ENCODE assay signal across 9 cellular contexts in the genomic region with DNA sequence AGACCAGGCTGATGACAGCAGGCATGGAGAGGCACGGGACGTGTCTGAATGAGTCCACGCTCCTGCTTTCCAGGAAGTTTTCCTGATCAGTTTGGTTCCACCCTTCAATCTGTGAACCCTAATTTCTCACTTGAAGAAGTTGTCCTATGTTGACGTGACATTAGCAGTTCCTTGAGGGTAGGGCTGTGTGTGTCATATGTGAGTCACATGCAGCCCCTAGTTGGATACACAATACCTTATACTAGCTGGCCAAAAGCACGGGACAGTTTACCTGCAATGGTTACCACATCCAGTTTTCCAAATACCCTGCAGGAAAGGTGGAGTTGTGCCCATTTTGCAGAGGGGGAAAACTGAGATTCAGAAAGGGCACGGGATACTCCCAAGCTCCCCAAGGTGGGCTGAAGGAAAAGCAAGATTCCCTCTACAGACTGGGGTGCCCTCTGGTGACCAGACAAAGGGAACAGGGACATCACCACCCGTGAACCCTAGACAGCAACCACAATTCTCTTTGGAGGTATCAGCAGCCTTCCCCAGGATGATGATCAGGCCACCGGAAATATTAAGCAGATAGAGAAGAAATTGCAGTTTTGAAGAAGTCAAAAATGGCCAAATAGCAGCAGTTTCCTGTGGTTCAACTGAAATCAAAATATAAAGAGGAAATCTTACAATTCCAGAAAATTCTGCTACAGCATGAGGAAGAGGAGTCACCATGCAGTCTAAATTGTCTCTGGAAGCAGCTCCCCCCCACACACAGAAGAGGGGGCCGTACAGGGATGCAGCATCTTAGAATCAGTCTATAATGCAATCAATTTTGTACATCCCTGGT.
A peak's percentile ranks its signal among the peaks of the same experiment; 100 is the strongest.
DNase-seq lines count a peak whose midpoint lies in the region; ATAC-seq and TF ChIP-seq lines count a peak whose summit lies in the region.
"Had no signal": no experiment of that assay in that cellular context is flagged by ENCODE, and none has a peak within 500 bp of the region (broad histone marks: within the 10 kb centered on the region; RNA-seq: fewer than 3 reads in every experiment).

No MANE protein-coding gene starts in this region.

- peaks cover 26% of the 10 kb centered on the region for H3K27me3 Mint-ChIP-seq in HFFc6 (ENCODE audit: insufficient read depth)
- H3K27me3 Mint-ChIP-seq in activated T-cell treated with anti-CD3 and anti-CD28 coated beads, Interleukin-2, amount 50 U/mL, for 4 hours (ENCODE audit: low read depth): peaks cover 31% of the 10 kb centered on the region

- TF ChIP-seq CTCF in DOHH2 (IDR thresholded peaks at IDR 0.05; ENCODE audit: low read depth, low read length, poor library complexity, severe bottlenecking) (peak; percentile 20), HFFc6 (IDR thresholded peaks at IDR 0.05) (peak; percentile 29; the same call in 1 of the 2 replicates), right lobe of liver (IDR thresholded peaks at IDR 0.05) (peak; percentile 24 to 50 (median 38))

- H3K9me3 Mint-ChIP-seq in HFFc6: no peaks in the 10 kb centered on the region
- no peaks in the 10 kb centered on the region for H3K9me3 Mint-ChIP-seq in activated T-cell treated with anti-CD3 and anti-CD28 coated beads, Interleukin-2, amount 50 U/mL, for 4 hours

- no peak overlapping the region for H3K4me3 Mint-ChIP-seq in HFFc6
- no peak overlapping the region for H3K4me3 Mint-ChIP-seq in activated T-cell treated with anti-CD3 and anti-CD28 coated beads, Interleukin-2, amount 50 U/mL, for 4 hours

- H3K36me3 ChIP-seq in DOHH2 (ENCODE audit: control insufficient read depth, low read length): no peaks in the 10 kb centered on the region
- no peaks in the 10 kb centered on the region for H3K36me3 ChIP-seq in right lobe of liver

- ATAC-seq in right lobe of liver (peak; percentile 36 to 57 (median 51)), HG03571 (IDR thresholded peaks at IDR 0.05; ENCODE audit: unreplicated experiment) (no peak)
- ATAC-seq in activated T-cell treated with anti-CD3 and anti-CD28 coated beads, Interleukin-2, amount 50 U/mL, for 4 hours: no peak

- H3K4me1 Mint-ChIP-seq in HFFc6 (ENCODE audit: low read depth): no peaks in the 10 kb centered on the region
- H3K4me1 Mint-ChIP-seq in activated T-cell treated with anti-CD3 and anti-CD28 coated beads, Interleukin-2, amount 50 U/mL, for 4 hours (ENCODE audit: low read depth): peaks cover 4% of the 10 kb centered on the region

- no peak for DNase-seq in HFFc6
- peak; percentile 27 for DNase-seq in UCSD-AML1 (lab: John Stamatoyannopoulos, UW; ENCODE audit: unreplicated experiment)
- no peak for DNase-seq in right lobe of liver
- no peak for DNase-seq in posterior cingulate gyrus
- DNase-seq in activated T-cell treated with anti-CD3 and anti-CD28 coated beads, Interleukin-2, amount 50 U/mL, for 4 hours: no peak
- DNase-seq: activated CD4-positive, CD25-positive, alpha-beta regulatory T cell; NCI-H446 treated with DMSO at 0.1 percent for 48 hours had no signal

- no peaks in the 10 kb centered on the region for H4K20me1 ChIP-seq in DOHH2 (ENCODE audit: control insufficient read depth, insufficient read depth, low read depth, low read length)

- H3K4me1 ChIP-seq in DOHH2 (ENCODE audit: control insufficient read depth, low read length) (peaks cover 8% of the 10 kb centered on the region), right lobe of liver (peaks cover 0 to 5% (median 2%) of the 10 kb centered on the region in 4 donors)

- H3K36me3 Mint-ChIP-seq in HFFc6 (ENCODE audit: low read depth): no peaks in the 10 kb centered on the region
- no peaks in the 10 kb centered on the region for H3K36me3 Mint-ChIP-seq in activated T-cell treated with anti-CD3 and anti-CD28 coated beads, Interleukin-2, amount 50 U/mL, for 4 hours (ENCODE audit: insufficient read depth)

- no peak overlapping the region for H3K4me2 ChIP-seq in DOHH2 (ENCODE audit: low read length)

- H3K27me3 ChIP-seq in DOHH2 (ENCODE audit: control insufficient read depth, low read length) (no peaks in the 10 kb centered on the region), right lobe of liver (no peaks in the 10 kb centered on the region)

- no peaks in the 10 kb centered on the region for H3K9me2 ChIP-seq in DOHH2 (replicated peaks; ENCODE audit: control insufficient read depth, low read length)

- no peaks in the 10 kb centered on the region for H3F3A ChIP-seq in DOHH2 (ENCODE audit: control insufficient read depth, insufficient read depth)

- H3K27ac ChIP-seq in DOHH2 (ENCODE audit: low read depth, low read length) (no peak overlapping the region), right lobe of liver (no peak overlapping the region)

- H3K79me2 ChIP-seq in DOHH2 (ENCODE audit: control insufficient read depth, low read length): no peaks in the 10 kb centered on the region

- 46% methylated on average over 9 of the region's 9 CpGs for WGBS in right lobe of liver (ENCODE audit: insufficient coverage, low coverage, low lambda C conversion rate, missing lambda C conversion rate)

- H3K9me3 ChIP-seq in DOHH2 (ENCODE audit: control insufficient read depth, insufficient read depth, low read length): no peaks in the 10 kb centered on the region
- no peaks in the 10 kb centered on the region for H3K9me3 ChIP-seq in right lobe of liver

- intact Hi-C loops in right lobe of liver (cut with DNase I): loop anchor here in 1 of 2 donors (10.0 kb wide), 1 partner anchor 150 kb away; no protein-coding TSS in a partner anchor
- intact Hi-C loops in posterior cingulate gyrus (cut with DNase I): no loop called here

- TF ChIP-seq POLR2A in right lobe of liver (IDR thresholded peaks at IDR 0.05): no peak

- no peak overlapping the region for H3K27ac Mint-ChIP-seq in HFFc6

- H3K4me3 ChIP-seq in DOHH2 (ENCODE audit: low read length): no peak overlapping the region
- no peak overlapping the region for H3K4me3 ChIP-seq in right lobe of liver

Comparison
In these comparisons a context has a peak if more than half of its experiments do, and no peak if none do; other contexts are left out.
1. ATAC-seq: peak in right lobe of liver (4 of 4); none in HG03571 (single experiment) and activated T-cell treated with anti-CD3 and anti-CD28 coated beads, Interleukin-2, amount 50 U/mL, for 4 hours (0 of 2).
2. Peak in every context shown above with its lines, with median percentiles within 50 percentile points of each other: CTCF ChIP-seq.